8 cellular contexts compared by ENCODE assay signal in genomic region chr3:71542548-71543370, GRCh38. TPM values are rescaled to one million over a fixed set of nuclear protein-coding genes. Genes with fewer than 3 reads are reported as not detected.
DNase-seq lines count a peak whose midpoint lies in the region; ATAC-seq and TF ChIP-seq lines count a peak whose summit lies in the region.

No MANE protein-coding gene starts in this region.

- H3K9me2 ChIP-seq in Loucy (replicated peaks; ENCODE audit: low read depth, low read length) = no peaks in the 10 kb centered on the region

- TF ChIP-seq CTCF in AG09319 (IDR thresholded peaks at IDR 0.05; ENCODE audit: low read depth, low read length) = no peak
- no peak for TF ChIP-seq CTCF in Loucy (conservative IDR thresholded peaks at IDR 0.05; ENCODE audit: low read length)
- TF ChIP-seq CTCF in adrenal gland (IDR thresholded peaks at IDR 0.05) = no peak

- H3K27ac ChIP-seq in adrenal gland = peak overlapping the region in 2 of 5 donors; percentile 18 to 48

- peak overlapping the region; percentile 89 for H3K9ac ChIP-seq in Loucy (ENCODE audit: low read depth, low read length, poor library complexity, severe bottlenecking)

- H3K9me3 ChIP-seq in Loucy (ENCODE audit: insufficient read depth, low read depth, low read length) (no peaks in the 10 kb centered on the region), adrenal gland (replicated peaks in 1 of 3) (no peaks in the 10 kb centered on the region)

- H3K4me2 ChIP-seq in Loucy (ENCODE audit: low read depth, low read length, poor library complexity, severe bottlenecking) = peak overlapping the region; percentile 95

- peaks cover 8% of the 10 kb centered on the region for H3F3A ChIP-seq in Loucy (ENCODE audit: low read depth)

- peaks cover 53% of the 10 kb centered on the region for H3K4me1 ChIP-seq in Loucy (ENCODE audit: insufficient read depth, low read length, poor library complexity, severe bottlenecking)
- H3K4me1 ChIP-seq in adrenal gland (replicated peaks in 1 of 2) = peaks cover 14 to 25% of the 10 kb centered on the region in 2 donors

- TF ChIP-seq POLR2A in adrenal gland (IDR thresholded peaks at IDR 0.05) = no peak

- 49 to 57% (median 54%) methylated on average over 22 of the region's 22 CpGs for WGBS in adrenal gland, 4 donors

- intact Hi-C loops in adrenal gland (cut with DNase I) (no loop called here), cardiac septum (cut with DNase I) (loop anchor here (2.0 to 5.0 kb wide), 2 partner anchors 35 to 38 kb away; no protein-coding TSS in a partner anchor), sciatic nerve (cut with DNase I) (no loop called here)

- no peaks in the 10 kb centered on the region for H3K36me3 ChIP-seq in Loucy (ENCODE audit: insufficient read depth, low read length)
- H3K36me3 ChIP-seq in adrenal gland (replicated peaks in 1 of 2) = no peaks in the 10 kb centered on the region

- H4K20me1 ChIP-seq in Loucy (ENCODE audit: insufficient read depth, low read length, poor library complexity, severe bottlenecking) = no peaks in the 10 kb centered on the region

- peak overlapping the region; percentile 74 for H3K4me3 ChIP-seq in Loucy (ENCODE audit: low read length, poor library complexity, severe bottlenecking)
- H3K4me3 ChIP-seq in adrenal gland = no peak overlapping the region

- peaks cover 27% of the 10 kb centered on the region for H3K79me2 ChIP-seq in Loucy (ENCODE audit: insufficient read depth, low read length)

- H3K27me3 ChIP-seq in Loucy (ENCODE audit: insufficient read depth, low read length, poor library complexity, severe bottlenecking) (no peaks in the 10 kb centered on the region), adrenal gland (no peaks in the 10 kb centered on the region)

- ATAC-seq in GM19467 (IDR thresholded peaks at IDR 0.05; ENCODE audit: unreplicated experiment) (peak; percentile 74), sciatic nerve (peak; percentile 97)

- peak overlapping the region; percentile 29 for H2AFZ ChIP-seq in Loucy (ENCODE audit: low read length)

- DNase-seq in AG09319 (ENCODE audit: extremely low read depth, low read depth) = peak; percentile 87
- DNase-seq in adrenal gland = peak; percentile 48 to 89 (median 78)
- DNase-seq in cardiac septum (ENCODE audit: low spot score) = peak; percentile 92
- DNase-seq in sciatic nerve (ENCODE audit: low spot score) = peak; percentile 81
- no peak for DNase-seq in NCI-H446 treated with DMSO at 0.1 percent for 48 hours (lab: John Stamatoyannopoulos, UW)
- no peak for DNase-seq in activated CD8-positive, alpha-beta memory T cell treated with anti-CD3 and anti-CD28 coated beads for 24 hours

RNA-seq across cellular contexts. Expression of gene FOXP1, which starts 40.8 kb away (rescaled TPM):
- total RNA-seq in adrenal gland (10 to 100 TPM; 15.4 to 42.7 (median 30.5) TPM), cardiac septum (53.2 TPM), sciatic nerve (137 TPM)
- 10 to 100 TPM in 2 of 3 donors, 1 to 10 TPM in 1; 7.6 to 26.5 (median 12.2) TPM for polyA plus RNA-seq in adrenal gland

Comparison
In these comparisons a context has a peak if more than half of its experiments do, and no peak if none do; other contexts are left out.
1. DNase-seq: peak in AG09319 (single experiment), adrenal gland (7 of 7), cardiac septum (single experiment) and sciatic nerve (single experiment); none in NCI-H446 treated with DMSO at 0.1 percent for 48 hours (single experiment) and activated CD8-positive, alpha-beta memory T cell treated with anti-CD3 and anti-CD28 coated beads for 24 hours (single experiment).